ENCODE assay signal across 39 cellular contexts in the genomic region with DNA sequence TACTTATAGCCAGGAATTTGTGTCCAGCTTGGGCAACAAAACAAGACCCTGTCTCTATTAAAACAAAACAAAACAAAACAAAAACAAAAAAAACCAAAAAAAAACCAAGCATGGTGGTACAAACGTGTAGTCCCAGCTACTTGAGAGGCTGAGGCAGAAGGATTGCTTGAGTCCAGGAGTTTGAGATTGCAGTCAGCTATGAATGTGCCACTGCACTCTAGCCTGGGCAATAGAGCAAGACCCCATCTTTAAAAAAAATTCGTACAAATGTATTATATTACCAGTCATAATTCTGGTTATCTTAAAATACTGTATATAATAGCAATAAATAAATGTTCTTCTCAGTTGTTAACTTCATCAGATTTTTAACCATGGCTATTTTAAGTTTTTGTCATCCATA.
"Had no signal": no experiment of that assay in that cellular context is flagged by ENCODE, and none has a peak within 500 bp of the region (broad histone marks: within the 10 kb centered on the region; RNA-seq: fewer than 3 reads in every experiment).

No MANE protein-coding gene starts in this region.

- H3K27me3 ChIP-seq: adrenal gland, ascending aorta, body of pancreas, brain microvascular endothelial cell, breast epithelium, cardiac muscle cell had no signal

- H3K27me3 Mint-ChIP-seq: activated naive CD4-positive, alpha-beta T cell treated with anti-CD3 and anti-CD28 coated beads, Interleukin-2, amount 50 U/mL, for 24 hours; activated naive CD8-positive, alpha-beta T cell had no signal

- H3K4me3 Mint-ChIP-seq: activated naive CD4-positive, alpha-beta T cell treated with anti-CD3 and anti-CD28 coated beads for 36 hours; activated naive CD4-positive, alpha-beta T cell treated with anti-CD3 and anti-CD28 coated beads, Interleukin-2, amount 10 ng/mL, durations not matched to agents 7 days and 5 days; activated naive CD4-positive, alpha-beta T cell treated with anti-CD3 and anti-CD28 coated beads, Interleukin-2, amount 50 U/mL, for 24 hours; activated naive CD8-positive, alpha-beta T cell treated with anti-CD3 and anti-CD28 coated beads for 36 hours; activated naive CD8-positive, alpha-beta T cell treated with anti-CD3 and anti-CD28 coated beads, Interleukin-2, amount 10 ng/mL, durations not matched to agents 7 days and 5 days; activated naive CD8-positive, alpha-beta T cell treated with anti-CD3 and anti-CD28 coated beads, Interleukin-2, amount 50 U/mL, for 24 hours; activated T-cell treated with anti-CD3 and anti-CD28 coated beads, Interleukin-2, amount 50 U/mL, for 4 hours; activated T-cell treated with anti-CD3 and anti-CD28 coated beads, Interleukin-2, amount 50 U/mL, for 72 hours; activated T-helper 1 cell treated with anti-CD3 and anti-CD28 coated beads, Interleukin-12 subunit alpha, Interleukin-12 subunit beta, Interleukin-2, Interleukin-4 antibody, amounts not matched to agents 30 ng/mL and 10 ng/mL and 1 ng/mL, durations not matched to agents 14 hours and 24 hours and 36 hours; central memory CD8-positive, alpha-beta T cell had no signal

- H3K27ac ChIP-seq: adrenal gland, ascending aorta, body of pancreas, brain microvascular endothelial cell, breast epithelium, cardiac muscle cell had no signal

- H3K36me3 Mint-ChIP-seq: activated naive CD4-positive, alpha-beta T cell treated with anti-CD3 and anti-CD28 coated beads, Interleukin-2, amount 10 ng/mL, durations not matched to agents 7 days and 5 days; activated naive CD4-positive, alpha-beta T cell treated with anti-CD3 and anti-CD28 coated beads, Interleukin-2, amount 50 U/mL, for 24 hours; activated naive CD8-positive, alpha-beta T cell; activated naive CD8-positive, alpha-beta T cell treated with anti-CD3 and anti-CD28 coated beads for 36 hours; activated naive CD8-positive, alpha-beta T cell treated with anti-CD3 and anti-CD28 coated beads, Interleukin-2, amount 10 ng/mL, durations not matched to agents 7 days and 5 days; brain had no signal

- FAIRE-seq: astrocyte, bronchial epithelial cell, colon had no signal

- H3K9me3 ChIP-seq: adrenal gland, ascending aorta, body of pancreas, breast epithelium had no signal

- H3K4me3 ChIP-seq: adrenal gland, ascending aorta, body of pancreas, breast epithelium, cardiac muscle cell had no signal

- H3K9me3 Mint-ChIP-seq: activated naive CD4-positive, alpha-beta T cell treated with anti-CD3 and anti-CD28 coated beads for 36 hours; activated naive CD4-positive, alpha-beta T cell treated with anti-CD3 and anti-CD28 coated beads, Interleukin-2, amount 10 ng/mL, durations not matched to agents 7 days and 5 days; activated naive CD4-positive, alpha-beta T cell treated with anti-CD3 and anti-CD28 coated beads, Interleukin-2, amount 50 U/mL, for 24 hours; activated naive CD4-positive, alpha-beta T cell treated with anti-CD3 and anti-CD28 coated beads, Interleukin-2, amount 50 U/mL, for 72 hours; activated naive CD8-positive, alpha-beta T cell treated with anti-CD3 and anti-CD28 coated beads for 36 hours; activated naive CD8-positive, alpha-beta T cell treated with anti-CD3 and anti-CD28 coated beads, Interleukin-2, amount 10 ng/mL, durations not matched to agents 7 days and 5 days; activated naive CD8-positive, alpha-beta T cell treated with anti-CD3 and anti-CD28 coated beads, Interleukin-2, amount 50 U/mL, for 24 hours; activated T-cell treated with anti-CD3 and anti-CD28 coated beads, Interleukin-2, amount 50 U/mL, for 4 hours; activated T-cell treated with anti-CD3 and anti-CD28 coated beads, Interleukin-2, amount 50 U/mL, for 72 hours; activated T-helper 1 cell treated with anti-CD3 and anti-CD28 coated beads, Interleukin-12 subunit alpha, Interleukin-12 subunit beta, Interleukin-2, Interleukin-4 antibody, amounts not matched to agents 30 ng/mL and 10 ng/mL and 1 ng/mL, durations not matched to agents 14 hours and 24 hours and 36 hours; activated T-helper 17 cell treated with anti-CD3 and anti-CD28 coated beads, Interleukin-2, amount 50 U/mL, for 72 hours; activated T-helper 2 cell treated with anti-CD3 and anti-CD28 coated beads, Interferon-gamma antibody, Interleukin-2, Interleukin-4, amounts not matched to agents 10 μg/mL and 5 μg/mL and 100 μg/mL, durations not matched to agents 14 hours and 24 hours and 36 hours; brain; central memory CD8-positive, alpha-beta T cell had no signal

- ATAC-seq: activated naive CD4-positive, alpha-beta T cell treated with anti-CD3 and anti-CD28 coated beads, Interleukin-2, amount 50 U/mL, for 72 hours; activated naive CD8-positive, alpha-beta T cell treated with anti-CD3 and anti-CD28 coated beads, Interleukin-2, amount 50 U/mL, for 24 hours; activated T-cell treated with anti-CD3 and anti-CD28 coated beads, Interleukin-2, amount 50 U/mL, for 4 hours; activated T-cell treated with anti-CD3 and anti-CD28 coated beads, Interleukin-2, amount 50 U/mL, for 72 hours; activated T-helper 17 cell treated with anti-CD3 and anti-CD28 coated beads, Interleukin-2, amount 50 U/mL, for 72 hours; body of pancreas had no signal

- H3K27ac Mint-ChIP-seq: activated naive CD4-positive, alpha-beta T cell treated with anti-CD3 and anti-CD28 coated beads for 36 hours; activated naive CD4-positive, alpha-beta T cell treated with anti-CD3 and anti-CD28 coated beads, Interleukin-2, amount 10 ng/mL, durations not matched to agents 7 days and 5 days; activated naive CD4-positive, alpha-beta T cell treated with anti-CD3 and anti-CD28 coated beads, Interleukin-2, amount 50 U/mL, for 24 hours; activated naive CD4-positive, alpha-beta T cell treated with anti-CD3 and anti-CD28 coated beads, Interleukin-2, amount 50 U/mL, for 72 hours; activated naive CD8-positive, alpha-beta T cell; activated naive CD8-positive, alpha-beta T cell treated with anti-CD3 and anti-CD28 coated beads for 36 hours; activated naive CD8-positive, alpha-beta T cell treated with anti-CD3 and anti-CD28 coated beads, Interleukin-2, amount 10 ng/mL, durations not matched to agents 7 days and 5 days; activated naive CD8-positive, alpha-beta T cell treated with anti-CD3 and anti-CD28 coated beads, Interleukin-2, amount 50 U/mL, for 24 hours; activated T-cell treated with anti-CD3 and anti-CD28 coated beads, Interleukin-2, amount 50 U/mL, for 72 hours; activated T-helper 1 cell treated with anti-CD3 and anti-CD28 coated beads, Interleukin-12 subunit alpha, Interleukin-12 subunit beta, Interleukin-2, Interleukin-4 antibody, amounts not matched to agents 30 ng/mL and 10 ng/mL and 1 ng/mL, durations not matched to agents 14 hours and 24 hours and 36 hours; activated T-helper 17 cell treated with anti-CD3 and anti-CD28 coated beads, Interleukin-2, amount 50 U/mL, for 72 hours; activated T-helper 2 cell treated with anti-CD3 and anti-CD28 coated beads, Interferon-gamma antibody, Interleukin-2, Interleukin-4, amounts not matched to agents 10 μg/mL and 5 μg/mL and 100 μg/mL, durations not matched to agents 14 hours and 24 hours and 36 hours; brain had no signal

- H3K4me1 ChIP-seq: breast epithelium had no signal

- H3K36me3 ChIP-seq: adrenal gland, ascending aorta, brain microvascular endothelial cell, breast epithelium, cardiac muscle cell had no signal

- DNase-seq: activated effector memory CD4-positive, alpha-beta T cell treated with anti-CD3 and anti-CD28 coated beads, Interleukin-2, amount 50 U/mL, for 16 hours; activated effector memory CD4-positive, alpha-beta T cell treated with Interleukin-2 at 50 U/mL for 16 hours; activated gamma-delta T cell; activated gamma-delta T cell treated with Interleukin-2 at 50 U/mL for 16 hours; activated naive CD4-positive, alpha-beta T cell; activated naive CD4-positive, alpha-beta T cell treated with anti-CD3 and anti-CD28 coated beads for 36 hours; activated naive CD4-positive, alpha-beta T cell treated with anti-CD3 and anti-CD28 coated beads, Interleukin-2, amount 10 ng/mL, durations not matched to agents 7 days and 5 days; activated naive CD4-positive, alpha-beta T cell treated with anti-CD3 and anti-CD28 coated beads, Interleukin-2, amount 50 U/mL, for 16 hours; activated naive CD4-positive, alpha-beta T cell treated with Interleukin-2 at 50 U/mL for 16 hours; activated naive CD8-positive, alpha-beta T cell treated with anti-CD3 and anti-CD28 coated beads for 36 hours; activated naive CD8-positive, alpha-beta T cell treated with anti-CD3 and anti-CD28 coated beads, Interleukin-2, amount 10 ng/mL, durations not matched to agents 7 days and 5 days; activated naive CD8-positive, alpha-beta T cell treated with anti-CD3 and anti-CD28 coated beads, Interleukin-2, amount 50 U/mL, for 24 hours; activated T-cell treated with anti-CD3 and anti-CD28 coated beads, Interleukin-2, amount 50 U/mL, for 4 hours; activated T-cell treated with anti-CD3 and anti-CD28 coated beads, Interleukin-2, amount 50 U/mL, for 48 hours; activated T-cell treated with anti-CD3 and anti-CD28 coated beads, Interleukin-2, amount 50 U/mL, for 72 hours; adrenal gland; amniotic stem cell; amygdala; anterior cingulate cortex; aorta; body of pancreas; brain microvascular endothelial cell; caudate nucleus; central memory CD4-positive, alpha-beta T cell; cerebellar nuclear complex had no signal
